ENCODE assay signal across 7 cellular contexts in genomic region chr17:50920041-50920410, GRCh38. TPM values are rescaled to one million over a fixed set of nuclear protein-coding genes. Genes with fewer than 3 reads are reported as not detected.
A peak's percentile ranks its signal among the peaks of the same experiment; 100 is the strongest.
DNase-seq lines count a peak whose midpoint lies in the region; ATAC-seq and TF ChIP-seq lines count a peak whose summit lies in the region.

No MANE protein-coding gene starts in this region.

- DNase-seq in IMR-90 (no peak), SK-N-SH (no peak), SHP77 (lab: John Stamatoyannopoulos, UW) (no peak), SJCRH30 (no peak)

- no peak overlapping the region for H2BK5ac ChIP-seq in IMR-90 (ENCODE audit: low read depth, low read length, poor library complexity, severe bottlenecking)

- H3K4me1 ChIP-seq in IMR-90 (ENCODE audit: control insufficient read depth, insufficient read depth, low read length), result peaks cover 8% of the 10 kb centered on the region
- H3K4me1 ChIP-seq in SK-N-SH (ENCODE audit: control insufficient read depth in 1 of 2, insufficient read depth in 2 of 2, low read depth in 1 of 2, low read length in 1 of 2), result peaks cover 28 to 42% of the 10 kb centered on the region in 2 experiments
- H3K4me1 ChIP-seq in gastroesophageal sphincter, result peaks cover 0 to 76% (median 15%) of the 10 kb centered on the region in 3 donors
- peaks cover 53% of the 10 kb centered on the region for H3K4me1 ChIP-seq in SJCRH30

- no peak overlapping the region for H4K91ac ChIP-seq in IMR-90 (ENCODE audit: insufficient read depth, low read depth, low read length)

- no peak overlapping the region for H2BK120ac ChIP-seq in IMR-90 (ENCODE audit: low read depth, low read length)

- H4K20me1 ChIP-seq in IMR-90 (ENCODE audit: insufficient read depth, low read length) (no peaks in the 10 kb centered on the region), SK-N-SH (ENCODE audit: insufficient read depth) (no peaks in the 10 kb centered on the region)

- CTCF ChIA-PET in IMR-90 (lab: Yijun Ruan, JAX), result no interaction called here
- CTCF ChIA-PET in SK-N-SH (lab: Yijun Ruan, JAX), result interaction anchor here (0.7 to 6.7 kb wide), 5 partner anchors 15 to 60 kb away, joined by 3 to 34 read pairs (median 4); no protein-coding TSS in a partner anchor

- peaks cover 2% of the 10 kb centered on the region for H3K9me1 ChIP-seq in IMR-90 (ENCODE audit: insufficient read depth, low read length)

- 0 out of 2 replicates have a peak overlapping the region, but pooled peaks have one; percentile 23 for H3K14ac ChIP-seq in IMR-90 (replicated peaks; ENCODE audit: low read depth, low read length)

- H3K27ac ChIP-seq in IMR-90 (ENCODE audit: insufficient read depth, low read length), result no peak overlapping the region
- peak overlapping the region; percentile 80 to 96 for H3K27ac ChIP-seq in SK-N-SH (ENCODE audit: low read depth in 2 of 2, low read length in 1 of 2)
- peak overlapping the region; percentile 77 to 87 (median 84) for H3K27ac ChIP-seq in gastroesophageal sphincter
- peak overlapping the region in 16 of 21 experiments; percentile 29 to 84 (median 75) for H3K27ac ChIP-seq in skin epidermis
- H3K27ac ChIP-seq in SJCRH30, result no peak overlapping the region

- dilution Hi-C loops in IMR-90 (cut with HindIII; ENCODE audit: low sequenced_read_pairs, unreplicated experiment), result no loop called here

- POLR2A ChIA-PET in IMR-90 (lab: Charles Lee; ENCODE audit: unreplicated experiment), result interaction anchor here (0.5 to 0.6 kb wide), 2 partner anchors 54 to 381 kb away, joined by 3 to 10 read pairs; partner anchors contain the start of gene TOB1
- POLR2A ChIA-PET in SK-N-SH (lab: Yijun Ruan, JAX), result interaction anchor here (0.6 to 13.7 kb wide), 10 partner anchors 11 to 143 kb away, joined by 3 to 166 read pairs (median 6); partner anchors contain the start of gene TOB1

- H3K27me3 ChIP-seq in IMR-90 (ENCODE audit: control insufficient read depth, insufficient read depth, low read length) (no peaks in the 10 kb centered on the region), SK-N-SH (ENCODE audit: insufficient read depth) (no peaks in the 10 kb centered on the region), gastroesophageal sphincter (no peaks in the 10 kb centered on the region), SJCRH30 (no peaks in the 10 kb centered on the region)

- no peak overlapping the region; the same call in 1 of the 2 replicates for H4K5ac ChIP-seq in IMR-90 (ENCODE audit: low read depth, low read length)

- peaks cover 3% of the 10 kb centered on the region for H3F3A ChIP-seq in SK-N-SH (replicated peaks; ENCODE audit: insufficient read depth)

- H2BK20ac ChIP-seq in IMR-90 (ENCODE audit: low read depth, low read length), result no peak overlapping the region

- no peak overlapping the region for H3K18ac ChIP-seq in IMR-90 (ENCODE audit: low read depth, low read length)

- no peaks in the 10 kb centered on the region for H3K79me2 ChIP-seq in SK-N-SH (ENCODE audit: insufficient read depth)

- TF ChIP-seq RAD21 in IMR-90 (IDR thresholded peaks at IDR 0.05; ENCODE audit: low read length) (no peak), SK-N-SH (IDR thresholded peaks at IDR 0.05; ENCODE audit: low read length) (no peak)

- H2AK9ac ChIP-seq in IMR-90 (replicated peaks; ENCODE audit: low read depth, low read length, poor library complexity), result peak overlapping the region; percentile 33

- intact Hi-C loops in IMR-90 (cut with micrococcal nuclease), result no loop called here

- 0 out of 2 replicates have a peak overlapping the region, but pooled peaks have one; percentile 20 for H2AK5ac ChIP-seq in IMR-90 (ENCODE audit: low read depth, low read length)

- H3K36me3 ChIP-seq in IMR-90 (ENCODE audit: control insufficient read depth, insufficient read depth, low read length) (no peaks in the 10 kb centered on the region), SK-N-SH (replicated peaks in 1 of 2; ENCODE audit: control insufficient read depth in 1 of 2, insufficient read depth in 2 of 2, low read length in 1 of 2) (no peaks in the 10 kb centered on the region), gastroesophageal sphincter (no peaks in the 10 kb centered on the region), SJCRH30 (no peaks in the 10 kb centered on the region)

- no peaks in the 10 kb centered on the region for H3K79me1 ChIP-seq in IMR-90 (ENCODE audit: low read depth in 1 of 2, low read length in 2 of 2)

- ATAC-seq in IMR-90 (ENCODE audit: low read depth) (no peak), gastroesophageal sphincter (no peak), GM19395 (IDR thresholded peaks at IDR 0.05; ENCODE audit: unreplicated experiment) (no peak)

- H2AFZ ChIP-seq in IMR-90 (replicated peaks; ENCODE audit: low read length, poor library complexity), result peak overlapping the region; percentile 73
- peak overlapping the region; percentile 47; the same call in 1 of the 2 replicates for H2AFZ ChIP-seq in SK-N-SH (ENCODE audit: low read depth)

- 100% methylated on average over 1 of the region's 8 CpGs; no CpG with 5 or more reads in 1 of the 2 experiments for WGBS in IMR-90 (ENCODE audit: extremely low coverage in 2 of 2, insufficient read length in 1 of 2), 2 experiments
- WGBS in SK-N-SH (ENCODE audit: low lambda C conversion rate), result 58% methylated on average over 8 of the region's 8 CpGs
- 0 to 18% methylated on average over 1 to 3 of the region's 8 CpGs for WGBS in gastroesophageal sphincter (ENCODE audit: low coverage in 1 of 2), 2 donors

- no TSS peak for BruUV-seq in IMR-90 (replicated peaks; lab: Mats Ljungman, UMichigan)

- H3K4me2 ChIP-seq in IMR-90 (ENCODE audit: low read depth, low read length), result no peak overlapping the region
- peak overlapping the region; percentile 69; the same call in 1 of the 2 replicates for H3K4me2 ChIP-seq in SK-N-SH

- H3K4me3 ChIP-seq in IMR-90 (ENCODE audit: insufficient read depth, low read depth, low read length), result no peak overlapping the region
- H3K4me3 ChIP-seq in SK-N-SH (ENCODE audit: low read depth in 2 of 2, low read length in 1 of 2), result no peak overlapping the region
- H3K4me3 ChIP-seq in gastroesophageal sphincter, result no peak overlapping the region
- H3K4me3 ChIP-seq in skin epidermis, result no peak overlapping the region
- no peak overlapping the region for H3K4me3 ChIP-seq in SJCRH30

- H3K23ac ChIP-seq in IMR-90 (ENCODE audit: low read depth, low read length), result no peak overlapping the region

- TF ChIP-seq POLR2A in IMR-90 (IDR thresholded peaks at IDR 0.05; ENCODE audit: low read depth, low read length), result no peak
- TF ChIP-seq POLR2A in gastroesophageal sphincter (IDR thresholded peaks at IDR 0.05), result no peak

- H3K9me2 ChIP-seq in SK-N-SH, result no peaks in the 10 kb centered on the region

- no peak overlapping the region for H3K56ac ChIP-seq in IMR-90 (ENCODE audit: extremely low read depth, insufficient read depth, low read length)

- in situ Hi-C loops in IMR-90 (cut with MboI; ENCODE audit: low sequenced_read_pairs), result no loop called here

- H3K9ac ChIP-seq in IMR-90 (ENCODE audit: low read depth, low read length), result no peak overlapping the region
- peak overlapping the region; percentile 76 for H3K9ac ChIP-seq in SK-N-SH

- H4K8ac ChIP-seq in IMR-90 (ENCODE audit: low read depth in 2 of 2, low read length in 2 of 2), result peak overlapping the region in 1 of 2 experiments; percentile 54; a peak in 1 of 4 replicates

- no peak overlapping the region for H2BK15ac ChIP-seq in IMR-90 (ENCODE audit: low read depth, low read length)

- TF ChIP-seq EP300 in SK-N-SH (IDR thresholded peaks at IDR 0.05; ENCODE audit: borderline replicate concordance in 1 of 2, low read depth in 1 of 2, low read length in 1 of 2), result no peak
- no peak for TF ChIP-seq EP300 in gastroesophageal sphincter (IDR thresholded peaks at IDR 0.05)

- no peaks in the 10 kb centered on the region for H3K9me3 ChIP-seq in IMR-90 (ENCODE audit: control insufficient read depth, insufficient read depth, low read length)
- no peaks in the 10 kb centered on the region for H3K9me3 ChIP-seq in SK-N-SH
- H3K9me3 ChIP-seq in gastroesophageal sphincter, result no peaks in the 10 kb centered on the region
- no peaks in the 10 kb centered on the region for H3K9me3 ChIP-seq in SJCRH30 (replicated peaks)

- no peak for TF ChIP-seq CTCF in IMR-90 (conservative IDR thresholded peaks at IDR 0.05; ENCODE audit: low read depth, low read length)
- TF ChIP-seq CTCF in SK-N-SH (IDR thresholded peaks at IDR 0.05), result no peak
- TF ChIP-seq CTCF in gastroesophageal sphincter (IDR thresholded peaks at IDR 0.05), result no peak

- no peak overlapping the region for H3K4ac ChIP-seq in IMR-90 (ENCODE audit: low read depth, low read length)

TF ChIP-seq in IMR-90, 13 proteins besides CTCF, POLR2A, EP300 and RAD21 (continues in another document):
- TF ChIP-seq BHLHE40 (IDR thresholded peaks at IDR 0.05; ENCODE audit: low read depth, low read length) (no peak), CEBPB (IDR thresholded peaks at IDR 0.05; ENCODE audit: low read depth, low read length) (no peak), FOS (IDR thresholded peaks at IDR 0.05; ENCODE audit: low read depth, low read length) (no peak)

TF ChIP-seq in SK-N-SH, 30 proteins besides CTCF, POLR2A, EP300 and RAD21 (continues in another document):
- no peak for TF ChIP-seq RCOR1 (IDR thresholded peaks at IDR 0.05; ENCODE audit: low read length)
- no peak for TF ChIP-seq SMC3 (IDR thresholded peaks at IDR 0.05; ENCODE audit: low read depth, low read length)
- TF ChIP-seq YY1 (IDR thresholded peaks at IDR 0.05; ENCODE audit: low read depth), result no peak
- no peak for TF ChIP-seq NRF1 (IDR thresholded peaks at IDR 0.05; ENCODE audit: low read depth, low read length)
- no peak for TF ChIP-seq FOXJ3 (CRISPR knock-in tag; IDR thresholded peaks at IDR 0.05)
- no peak for TF ChIP-seq EZH2phosphoT487 (IDR thresholded peaks at IDR 0.05; ENCODE audit: borderline replicate concordance, low read depth)
- TF ChIP-seq FOSL2 (IDR thresholded peaks at IDR 0.05; ENCODE audit: borderline replicate concordance, low read depth), result no peak
- TF ChIP-seq RFX5 (IDR thresholded peaks at IDR 0.05; ENCODE audit: low read length), result no peak
- TF ChIP-seq TAF1 (IDR thresholded peaks at IDR 0.05; ENCODE audit: borderline replicate concordance, low read depth, low read length), result no peak
- no peak for TF ChIP-seq GATA2 (CRISPR knock-in tag; IDR thresholded peaks at IDR 0.05)
- no peak for TF ChIP-seq MAX (IDR thresholded peaks at IDR 0.05; ENCODE audit: low read depth)

RNA-seq across cellular contexts. Expression of gene TOB1, which starts 53.9 kb away (rescaled TPM):
- total RNA-seq in IMR-90 (2012; rRNA removed), result 4.3 and 6.1 TPM in 2 replicates
- polyA plus RNA-seq in IMR-90 (2012; rRNA removed), result 9.0 and 9.2 TPM in 2 replicates
- polyA plus RNA-seq in IMR-90 (2012; cell fraction: cytosol; rRNA removed), result 8.7 and 11.5 TPM in 2 replicates
- 10.3 and 26.9 TPM in 2 replicates for polyA plus RNA-seq in IMR-90 (2012; cell fraction: nucleus; rRNA removed; ENCODE audit: low replicate concordance)
- polyA plus RNA-seq in SK-N-SH (2012; rRNA removed), result 19.3 and 21.8 TPM in 2 replicates
- 18.3 and 22.8 TPM in 2 replicates for polyA plus RNA-seq in SK-N-SH (2012; cell fraction: cytosol; rRNA removed)
- 14.2 and 22.7 TPM in 2 replicates for polyA plus RNA-seq in SK-N-SH (2012; cell fraction: nucleus; rRNA removed)
- 10 to 100 TPM; 27.8 to 47.2 (median 29.6) TPM for total RNA-seq in gastroesophageal sphincter
- 10.8 and 12.4 TPM in 2 replicates for total RNA-seq in SJCRH30 (2014; rRNA removed; shearing (Covaris generic))

Comparison
In these comparisons a context has a peak if more than half of its experiments do, and no peak if none do; other contexts are left out.
1. H3K27ac ChIP-seq: peak in SK-N-SH (2 of 2), gastroesophageal sphincter (4 of 4) and skin epidermis (16 of 21); none in IMR-90 (single experiment) and SJCRH30 (single experiment).